ENCODE assay signal across 17 cellular contexts in the genomic region with DNA sequence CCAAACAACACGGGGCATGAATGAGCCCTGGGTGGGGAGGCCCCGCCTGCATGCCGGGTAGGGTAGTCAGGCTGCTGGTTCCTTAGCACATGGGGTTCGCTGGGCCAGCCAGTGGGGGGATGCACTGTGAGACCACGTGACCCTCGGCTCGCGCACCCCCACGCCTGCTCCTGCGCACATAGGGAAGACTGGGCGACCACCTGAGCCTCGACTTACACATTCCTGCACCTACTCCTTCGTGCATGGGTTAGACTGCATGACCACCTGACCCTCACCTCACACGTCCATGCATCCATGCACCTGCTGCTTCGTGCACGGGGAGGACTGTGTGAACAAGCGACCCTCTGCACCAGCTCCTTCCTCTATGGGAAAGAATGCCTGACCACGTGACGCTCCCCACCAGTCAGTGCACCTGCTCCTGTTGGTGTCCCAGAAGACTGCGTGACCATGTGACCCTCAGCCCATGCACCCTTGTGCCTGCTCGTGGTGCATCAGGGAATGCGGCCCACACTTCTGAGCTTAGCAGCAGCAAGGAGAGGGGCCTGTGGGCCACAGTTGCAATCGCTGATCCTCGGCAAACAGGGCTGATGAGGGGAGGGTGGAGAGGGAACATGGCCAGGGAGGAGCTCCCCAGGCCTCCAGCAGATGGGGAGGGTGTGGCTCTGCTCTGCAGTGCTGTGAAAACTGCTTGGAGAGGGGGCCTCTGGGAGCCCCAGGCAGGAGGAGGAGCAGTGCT. TPM values are rescaled to one million over a fixed set of nuclear protein-coding genes. Genes with fewer than 3 reads are reported as not detected.
DNase-seq lines count a peak whose midpoint lies in the region; ATAC-seq and TF ChIP-seq lines count a peak whose summit lies in the region.
"Had no signal": no experiment of that assay in that cellular context is flagged by ENCODE, and none has a peak within 500 bp of the region (broad histone marks: within the 10 kb centered on the region; RNA-seq: fewer than 3 reads in every experiment).

No MANE protein-coding gene starts in this region.

- no peak for TF ChIP-seq CTCF in esophagus muscularis mucosa (IDR thresholded peaks at IDR 0.05)

- no peaks in the 10 kb centered on the region for H3K9me3 Mint-ChIP-seq in effector memory CD8-positive, alpha-beta T cell
- H3K9me3 Mint-ChIP-seq: activated T-cell treated with anti-CD3 and anti-CD28 coated beads, Interleukin-2, amount 50 U/mL, for 4 hours had no signal

- no peak overlapping the region for H3K18ac ChIP-seq in trophoblast cell (ENCODE audit: low read length)

- no peak overlapping the region for H3K4me3 ChIP-seq in trophoblast cell (ENCODE audit: low read depth, low read length)
- no peak overlapping the region for H3K4me3 ChIP-seq in esophagus muscularis mucosa
- H3K4me3 ChIP-seq in MG63: no peak overlapping the region
- H3K4me3 ChIP-seq: ascending aorta, gastroesophageal sphincter, GM23248, thyroid gland had no signal

- H2AK5ac ChIP-seq in trophoblast cell (ENCODE audit: low read length): no peak overlapping the region

- no peak overlapping the region for H3K14ac ChIP-seq in trophoblast cell (ENCODE audit: low read length)

- H3K79me1 ChIP-seq in trophoblast cell (ENCODE audit: low read length): no peaks in the 10 kb centered on the region

- H3K4me3 Mint-ChIP-seq in effector memory CD8-positive, alpha-beta T cell: peak overlapping the region; percentile 47 to 55
- H3K4me3 Mint-ChIP-seq: activated T-cell treated with anti-CD3 and anti-CD28 coated beads, Interleukin-2, amount 50 U/mL, for 4 hours had no signal

- intact Hi-C loops in esophagus muscularis mucosa (cut with DNase I): no loop called here

- H2AFZ ChIP-seq in trophoblast cell (ENCODE audit: insufficient read depth, low read length, poor library complexity): no peak overlapping the region
- H2AFZ ChIP-seq: GM23248 had no signal

- no peaks in the 10 kb centered on the region for H3K27me3 Mint-ChIP-seq in effector memory CD8-positive, alpha-beta T cell

- no peak for TF ChIP-seq POLR2A in esophagus muscularis mucosa (IDR thresholded peaks at IDR 0.05; ENCODE audit: low read depth)

- H3K27ac Mint-ChIP-seq in effector memory CD8-positive, alpha-beta T cell: peak overlapping the region; percentile 67 to 83

- H3K9me3 ChIP-seq in trophoblast cell (ENCODE audit: insufficient read depth, low read depth, low read length) (no peaks in the 10 kb centered on the region), esophagus muscularis mucosa (no peaks in the 10 kb centered on the region), MG63 (no peaks in the 10 kb centered on the region)
- H3K9me3 ChIP-seq: ascending aorta, gastroesophageal sphincter, thyroid gland had no signal

- no peaks in the 10 kb centered on the region for H3K27me3 ChIP-seq in trophoblast cell (ENCODE audit: insufficient read depth, low read length)
- no peaks in the 10 kb centered on the region for H3K27me3 ChIP-seq in esophagus muscularis mucosa
- H3K27me3 ChIP-seq in MG63: no peaks in the 10 kb centered on the region
- H3K27me3 ChIP-seq: ascending aorta, gastroesophageal sphincter, thyroid gland had no signal

- no peak overlapping the region for H3K9ac ChIP-seq in trophoblast cell (ENCODE audit: low read length)
- H3K9ac ChIP-seq: GM23248 had no signal

- H3K79me2 ChIP-seq in trophoblast cell (ENCODE audit: control insufficient read depth, insufficient read depth, low read length, poor library complexity): peaks cover 51% of the 10 kb centered on the region

- H4K91ac ChIP-seq in trophoblast cell (ENCODE audit: low read depth, low read length): no peak overlapping the region

- no peak overlapping the region for H2BK12ac ChIP-seq in trophoblast cell (ENCODE audit: low read length)

- ATAC-seq in effector memory CD8-positive, alpha-beta T cell (replicated peaks): no peak
- no peak for ATAC-seq in left lobe of liver
- ATAC-seq: activated T-cell treated with anti-CD3 and anti-CD28 coated beads, Interleukin-2, amount 50 U/mL, for 4 hours; gastroesophageal sphincter had no signal

- peaks cover 51 to 54% of the 10 kb centered on the region in 2 experiments for H3K36me3 ChIP-seq in trophoblast cell (ENCODE audit: control insufficient read depth in 1 of 2, insufficient read depth in 2 of 2, low read length in 2 of 2)
- peaks cover 5 to 27% (median 13%) of the 10 kb centered on the region in 4 donors for H3K36me3 ChIP-seq in esophagus muscularis mucosa
- H3K36me3 ChIP-seq in MG63: peaks cover 92% of the 10 kb centered on the region
- H3K36me3 ChIP-seq: thyroid gland had no signal

- H3K23ac ChIP-seq in trophoblast cell (ENCODE audit: low read length): no peak overlapping the region

- no peak for TF ChIP-seq EP300 in esophagus muscularis mucosa (IDR thresholded peaks at IDR 0.05)

- H3K36me3 Mint-ChIP-seq in effector memory CD8-positive, alpha-beta T cell (ENCODE audit: insufficient read depth): peaks cover 51% of the 10 kb centered on the region

- no peak overlapping the region for H3K4me2 ChIP-seq in trophoblast cell (ENCODE audit: low read length)

- H2BK120ac ChIP-seq in trophoblast cell (ENCODE audit: insufficient read depth, low read length, poor library complexity): no peak overlapping the region

- no peak overlapping the region for H4K12ac ChIP-seq in trophoblast cell (ENCODE audit: low read depth, low read length)

- peak overlapping the region; percentile 1 for H3K4ac ChIP-seq in trophoblast cell (ENCODE audit: low read depth, low read length)

- no peak overlapping the region for H2BK5ac ChIP-seq in trophoblast cell (ENCODE audit: low read depth, low read length, poor library complexity)

- no CpG with 5 or more reads among the region's 24 CpGs for WGBS in trophoblast cell (ENCODE audit: extremely low coverage, insufficient coverage, insufficient read length)
- 88% methylated on average over 19 of the region's 24 CpGs for WGBS in esophagus muscularis mucosa

- peaks cover 67 to 71% of the 10 kb centered on the region in 2 donors for H3K4me1 Mint-ChIP-seq in effector memory CD8-positive, alpha-beta T cell (ENCODE audit: low read depth in 2 of 2)

- DNase-seq in GM03348 (ENCODE audit: low spot score): peak; percentile 35
- DNase-seq in NCI-H1436 treated with DMSO at 0.1 percent for 48 hours (lab: John Stamatoyannopoulos, UW): peak; percentile 29
- no peak for DNase-seq in effector memory CD8-positive, alpha-beta T cell
- DNase-seq in trophoblast cell: no peak
- DNase-seq in left lobe of liver (ENCODE audit: low spot score): no peak
- DNase-seq in esophagus muscularis mucosa (ENCODE audit: extremely low spot score): no peak
- DNase-seq in MG63: no peak
- DNase-seq: activated CD4-positive, CD25-positive, alpha-beta regulatory T cell; activated T-cell treated with anti-CD3 and anti-CD28 coated beads, Interleukin-2, amount 50 U/mL, for 4 hours; DMS153; effector memory CD4-positive, alpha-beta T cell; GM23248; NCI-H1417 treated with DMSO at 0.1 percent for 48 hours; small intestine; thyroid gland had no signal

- no peak overlapping the region for H3K27ac ChIP-seq in trophoblast cell (ENCODE audit: low read depth, low read length)
- no peak overlapping the region for H3K27ac ChIP-seq in esophagus muscularis mucosa (replicated peaks in 1 of 4)
- H3K27ac ChIP-seq: ascending aorta, gastroesophageal sphincter, GM23248, thyroid gland had no signal

- H3K4me1 ChIP-seq in trophoblast cell (ENCODE audit: control insufficient read depth in 1 of 2, insufficient read depth in 2 of 2, low read length in 2 of 2) (peaks cover 4 to 5% of the 10 kb centered on the region in 2 experiments), esophagus muscularis mucosa (peaks cover 6 to 46% (median 26%) of the 10 kb centered on the region in 4 donors)

- no peak overlapping the region for H4K8ac ChIP-seq in trophoblast cell (ENCODE audit: low read depth, low read length)

RNA-seq across cellular contexts. Expression of a gene that starts 18.1 kb away (rescaled TPM):
- 199 and 206 TPM in 2 replicates for polyA plus RNA-seq in trophoblast cell (2013)
- total RNA-seq in left lobe of liver: 8.9 TPM
- 10 to 100 TPM; 22.5 to 51.7 (median 35.0) TPM for total RNA-seq in esophagus muscularis mucosa
- total RNA-seq in MG63 (2014; rRNA removed; shearing (Covaris generic); ENCODE audit: low replicate concordance): 130 and 166 TPM in 2 replicates

Comparison
In these comparisons a context has a peak if more than half of its experiments do, and no peak if none do; other contexts are left out.
1. DNase-seq: peak in GM03348 (single experiment) and NCI-H1436 treated with DMSO at 0.1 percent for 48 hours (single experiment); none in effector memory CD8-positive, alpha-beta T cell (0 of 3), trophoblast cell (0 of 2), left lobe of liver (single experiment), esophagus muscularis mucosa (single experiment) and MG63 (single experiment).